In genomic region chr3:177251756-177252155, GRCh38 we compare ENCODE assay signal across 20 cellular contexts. TPM values are rescaled to one million over a fixed set of nuclear protein-coding genes. Genes with fewer than 3 reads are reported as not detected.
DNase-seq lines count a peak whose midpoint lies in the region; ATAC-seq, FAIRE-seq and TF ChIP-seq lines count a peak whose summit lies in the region.
"Had no signal": no experiment of that assay in that cellular context is flagged by ENCODE, and none has a peak within 500 bp of the region (broad histone marks: within the 10 kb centered on the region; RNA-seq: fewer than 3 reads in every experiment).

No MANE protein-coding gene starts in this region.

- TF ChIP-seq CTCF in SU-DHL-6 (IDR thresholded peaks at IDR 0.05; ENCODE audit: insufficient read depth, low read length, poor library complexity, severe bottlenecking) = no peak

- peaks cover 0 to 7% (median 3%) of the 10 kb centered on the region in 11 donors for H3K9me3 Mint-ChIP-seq in naive thymus-derived CD4-positive, alpha-beta T cell
- H3K9me3 Mint-ChIP-seq in activated CD8-positive, alpha-beta T cell treated with anti-CD3 and anti-CD28 coated beads, Interleukin-2, amount 10 ng/mL, durations not matched to agents 7 days and 5 days (ENCODE audit: insufficient read depth) = peaks cover 3% of the 10 kb centered on the region
- no peaks in the 10 kb centered on the region for H3K9me3 Mint-ChIP-seq in stimulated activated effector memory CD8-positive, alpha-beta T cell treated with anti-CD3 and anti-CD28 coated beads, Interleukin-12 subunit alpha, Interleukin-12 subunit beta, amount 100 ng/mL, for 72 hours

- H3F3A ChIP-seq in SU-DHL-6 (ENCODE audit: insufficient read depth) = peaks cover 26% of the 10 kb centered on the region

- H3K27me3 ChIP-seq in Karpas-422 (ENCODE audit: low read length) (no peaks in the 10 kb centered on the region), SU-DHL-6 (ENCODE audit: low read length) (no peaks in the 10 kb centered on the region)
- no peaks in the 10 kb centered on the region for H3K27me3 ChIP-seq in naive thymus-derived CD4-positive, alpha-beta T cell (ENCODE audit: control insufficient read depth in 2 of 2, insufficient read depth in 2 of 2, low read length in 2 of 2)
- H3K27me3 ChIP-seq: esophagus muscularis mucosa, pancreas, SJSA1 had no signal

- no peaks in the 10 kb centered on the region for H3K27me3 Mint-ChIP-seq in naive thymus-derived CD4-positive, alpha-beta T cell
- H3K27me3 Mint-ChIP-seq in activated CD8-positive, alpha-beta T cell treated with anti-CD3 and anti-CD28 coated beads, Interleukin-2, amount 10 ng/mL, durations not matched to agents 7 days and 5 days (ENCODE audit: low read depth) = no peaks in the 10 kb centered on the region

- FAIRE-seq in GM19239 (lab: Jason Lieb, UNC) = peak; percentile 54
- FAIRE-seq: H1, pancreas had no signal

- H3K9ac ChIP-seq in Karpas-422 (ENCODE audit: low read length) (no peak overlapping the region), SU-DHL-6 (ENCODE audit: low read length) (peak overlapping the region; percentile 7; the same call in 1 of the 2 replicates)

- intact Hi-C loops in naive thymus-derived CD4-positive, alpha-beta T cell (cut with micrococcal nuclease) = no loop called here

- CTCF ChIA-PET in naive thymus-derived CD4-positive, alpha-beta T cell (lab: Charles Lee) = interaction anchor here (0.6 kb wide), 1 partner anchor 21 kb away, joined by 3 read pairs; no protein-coding TSS in a partner anchor
- CTCF ChIA-PET in activated CD8-positive, alpha-beta T cell treated with anti-CD3 and anti-CD28 coated beads, Interleukin-2, amount 10 ng/mL, durations not matched to agents 7 days and 5 days (lab: Charles Lee) = no interaction called here

- H3K4me1 Mint-ChIP-seq in naive thymus-derived CD4-positive, alpha-beta T cell = peaks cover 0 to 2% (median 0%) of the 10 kb centered on the region in 7 donors
- H3K4me1 Mint-ChIP-seq in activated CD8-positive, alpha-beta T cell treated with anti-CD3 and anti-CD28 coated beads, Interleukin-2, amount 10 ng/mL, durations not matched to agents 7 days and 5 days (ENCODE audit: low read depth) = no peaks in the 10 kb centered on the region
- H3K4me1 Mint-ChIP-seq in stimulated activated effector memory CD8-positive, alpha-beta T cell treated with anti-CD3 and anti-CD28 coated beads, Interleukin-12 subunit alpha, Interleukin-12 subunit beta, amount 100 ng/mL, for 72 hours = no peaks in the 10 kb centered on the region
- H3K4me1 Mint-ChIP-seq: activated CD4-positive, alpha-beta T cell treated with anti-CD3 and anti-CD28 coated beads, Interleukin-2, amount 10 ng/mL, durations not matched to agents 24 days and 14 days had no signal

- POLR2A ChIA-PET in naive thymus-derived CD4-positive, alpha-beta T cell (lab: Charles Lee) = no interaction called here
- POLR2A ChIA-PET in activated CD8-positive, alpha-beta T cell treated with anti-CD3 and anti-CD28 coated beads, Interleukin-2, amount 10 ng/mL, durations not matched to agents 7 days and 5 days (lab: Charles Lee) = no interaction called here

- H3K9me3 ChIP-seq in Karpas-422 (ENCODE audit: low read length) (no peaks in the 10 kb centered on the region), SU-DHL-6 (ENCODE audit: insufficient read depth, low read length) (peaks cover 8% of the 10 kb centered on the region; the same call in 1 of the 2 replicates)
- H3K9me3 ChIP-seq in naive thymus-derived CD4-positive, alpha-beta T cell (ENCODE audit: control insufficient read depth in 2 of 3, low read length in 3 of 3) = no peaks in the 10 kb centered on the region
- H3K9me3 ChIP-seq: esophagus muscularis mucosa, pancreas, SJSA1 had no signal

- no peaks in the 10 kb centered on the region for H3K79me2 ChIP-seq in Karpas-422 (ENCODE audit: low read length)
- no peaks in the 10 kb centered on the region for H3K79me2 ChIP-seq in SU-DHL-6 (ENCODE audit: insufficient read depth, low read length)

- no peak overlapping the region for H3K4me3 Mint-ChIP-seq in naive thymus-derived CD4-positive, alpha-beta T cell
- no peak overlapping the region for H3K4me3 Mint-ChIP-seq in activated CD8-positive, alpha-beta T cell treated with anti-CD3 and anti-CD28 coated beads, Interleukin-2, amount 10 ng/mL, durations not matched to agents 7 days and 5 days
- no peak overlapping the region for H3K4me3 Mint-ChIP-seq in stimulated activated effector memory CD8-positive, alpha-beta T cell treated with anti-CD3 and anti-CD28 coated beads, Interleukin-12 subunit alpha, Interleukin-12 subunit beta, amount 100 ng/mL, for 72 hours
- H3K4me3 Mint-ChIP-seq: activated CD4-positive, alpha-beta T cell treated with anti-CD3 and anti-CD28 coated beads, Interleukin-2, amount 10 ng/mL, durations not matched to agents 24 days and 14 days; activated naive CD4-positive, alpha-beta T cell treated with anti-CD3 and anti-CD28 coated beads for 36 hours had no signal

- DNase-seq in GM19239 (ENCODE audit: insufficient read length, low spot score) (no peak), Karpas-422 (peak; percentile 45), amniotic stem cell (lab: John Stamatoyannopoulos, UW) (no peak), SW480 (ENCODE audit: low spot score) (no peak)
- no peak for DNase-seq in naive thymus-derived CD4-positive, alpha-beta T cell
- DNase-seq in activated CD8-positive, alpha-beta T cell treated with anti-CD3 and anti-CD28 coated beads, Interleukin-2, amount 10 ng/mL, durations not matched to agents 7 days and 5 days = no peak
- no peak for DNase-seq in stimulated activated effector memory CD8-positive, alpha-beta T cell treated with anti-CD3 and anti-CD28 coated beads, Interleukin-12 subunit alpha, Interleukin-12 subunit beta, amount 100 ng/mL, for 72 hours (ENCODE audit: low spot score in 2 of 2)
- DNase-seq: activated CD4-positive, alpha-beta T cell treated with anti-CD3 and anti-CD28 coated beads, Interleukin-2, amount 10 ng/mL, durations not matched to agents 24 days and 14 days; activated naive CD4-positive, alpha-beta T cell treated with anti-CD3 and anti-CD28 coated beads for 36 hours; Calu3; left ventricle myocardium superior; MM.1S; NCI-H2029; NCI-H510A; pancreas; stimulated activated CD4-positive, alpha-beta T cell treated with anti-CD3 and anti-CD28 coated beads, Interleukin-2, amount 100 ng/mL, for 24 hours had no signal

- H3K36me3 Mint-ChIP-seq in naive thymus-derived CD4-positive, alpha-beta T cell = peaks cover 0 to 3% (median 0%) of the 10 kb centered on the region in 5 donors
- H3K36me3 Mint-ChIP-seq in activated CD8-positive, alpha-beta T cell treated with anti-CD3 and anti-CD28 coated beads, Interleukin-2, amount 10 ng/mL, durations not matched to agents 7 days and 5 days (ENCODE audit: low read depth) = no peaks in the 10 kb centered on the region
- no peaks in the 10 kb centered on the region for H3K36me3 Mint-ChIP-seq in stimulated activated effector memory CD8-positive, alpha-beta T cell treated with anti-CD3 and anti-CD28 coated beads, Interleukin-12 subunit alpha, Interleukin-12 subunit beta, amount 100 ng/mL, for 72 hours

- no peaks in the 10 kb centered on the region for H3K36me3 ChIP-seq in Karpas-422 (ENCODE audit: insufficient read depth, low read length)
- H3K36me3 ChIP-seq in SU-DHL-6 (ENCODE audit: low read length) = no peaks in the 10 kb centered on the region
- no peaks in the 10 kb centered on the region for H3K36me3 ChIP-seq in naive thymus-derived CD4-positive, alpha-beta T cell (ENCODE audit: control insufficient read depth in 2 of 3, insufficient read depth in 3 of 3, low read length in 3 of 3)
- H3K36me3 ChIP-seq: esophagus muscularis mucosa, pancreas, SJSA1 had no signal

- H3K9me2 ChIP-seq in Karpas-422 (replicated peaks; ENCODE audit: insufficient read depth, low read length) (no peaks in the 10 kb centered on the region), SU-DHL-6 (replicated peaks; ENCODE audit: insufficient read depth, low read length) (no peaks in the 10 kb centered on the region)

- peak; percentile 61 for ATAC-seq in naive thymus-derived CD4-positive, alpha-beta T cell
- no peak for ATAC-seq in activated CD8-positive, alpha-beta T cell treated with anti-CD3 and anti-CD28 coated beads, Interleukin-2, amount 10 ng/mL, durations not matched to agents 7 days and 5 days
- ATAC-seq in stimulated activated effector memory CD8-positive, alpha-beta T cell treated with anti-CD3 and anti-CD28 coated beads, Interleukin-12 subunit alpha, Interleukin-12 subunit beta, amount 100 ng/mL, for 72 hours = no peak
- ATAC-seq: left ventricle myocardium superior had no signal

- H3K4me3 ChIP-seq in Karpas-422 (ENCODE audit: low read length) = no peak overlapping the region
- no peak overlapping the region for H3K4me3 ChIP-seq in SU-DHL-6 (ENCODE audit: insufficient read depth, low read length, poor library complexity, severe bottlenecking)
- H3K4me3 ChIP-seq in naive thymus-derived CD4-positive, alpha-beta T cell (ENCODE audit: low read length) = no peak overlapping the region
- H3K4me3 ChIP-seq: esophagus muscularis mucosa, pancreas, SJSA1 had no signal

- H3K27ac Mint-ChIP-seq in naive thymus-derived CD4-positive, alpha-beta T cell = no peak overlapping the region
- no peak overlapping the region for H3K27ac Mint-ChIP-seq in activated CD8-positive, alpha-beta T cell treated with anti-CD3 and anti-CD28 coated beads, Interleukin-2, amount 10 ng/mL, durations not matched to agents 7 days and 5 days
- H3K27ac Mint-ChIP-seq in stimulated activated effector memory CD8-positive, alpha-beta T cell treated with anti-CD3 and anti-CD28 coated beads, Interleukin-12 subunit alpha, Interleukin-12 subunit beta, amount 100 ng/mL, for 72 hours = no peak overlapping the region
- H3K27ac Mint-ChIP-seq: activated CD4-positive, alpha-beta T cell treated with anti-CD3 and anti-CD28 coated beads, Interleukin-2, amount 10 ng/mL, durations not matched to agents 24 days and 14 days; activated naive CD4-positive, alpha-beta T cell treated with anti-CD3 and anti-CD28 coated beads for 36 hours had no signal

- H3K4me1 ChIP-seq in Karpas-422 (ENCODE audit: low read length) = peaks cover 12% of the 10 kb centered on the region
- no peaks in the 10 kb centered on the region for H3K4me1 ChIP-seq in naive thymus-derived CD4-positive, alpha-beta T cell (ENCODE audit: control insufficient read depth in 2 of 2, insufficient read depth in 2 of 2, low read length in 2 of 2)
- H3K4me1 ChIP-seq: esophagus muscularis mucosa, pancreas, SJSA1 had no signal

- no peak overlapping the region for H3K4me2 ChIP-seq in Karpas-422 (ENCODE audit: low read depth, low read length, poor library complexity, severe bottlenecking)
- peak overlapping the region; percentile 39 for H3K4me2 ChIP-seq in SU-DHL-6 (ENCODE audit: low read depth, low read length, poor library complexity, severe bottlenecking)

- H3K27ac ChIP-seq in Karpas-422 (ENCODE audit: low read length) = no peak overlapping the region
- H3K27ac ChIP-seq in SU-DHL-6 (ENCODE audit: low read depth, low read length) = peak overlapping the region; percentile 58
- H3K27ac ChIP-seq in naive thymus-derived CD4-positive, alpha-beta T cell (ENCODE audit: low read depth, low read length) = no peak overlapping the region
- H3K27ac ChIP-seq: esophagus muscularis mucosa, pancreas, SJSA1 had no signal

- H4K20me1 ChIP-seq in Karpas-422 (ENCODE audit: insufficient read depth, low read depth, low read length) (no peaks in the 10 kb centered on the region), SU-DHL-6 (ENCODE audit: low read depth, low read length) (no peaks in the 10 kb centered on the region)

- H2AFZ ChIP-seq in Karpas-422 (ENCODE audit: low read length) (no peak overlapping the region), SU-DHL-6 (ENCODE audit: low read depth, low read length, severe bottlenecking) (peak overlapping the region; percentile 5)

RNA-seq across cellular contexts. Expression of gene TBL1XR1, which starts 54.5 kb away (rescaled TPM):
- total RNA-seq in Karpas-422 (2014; rRNA removed; shearing (Covaris generic); ENCODE audit: low replicate concordance) = 67.6 and 81.0 TPM in 2 replicates
- total RNA-seq in naive thymus-derived CD4-positive, alpha-beta T cell = 100 to 1,000 TPM in 4 of 5 experiments, 10 to 100 TPM in 1; 98.9 to 173 (median 133) TPM
- polyA plus RNA-seq in naive thymus-derived CD4-positive, alpha-beta T cell = 10 to 100 TPM; 20.8 to 25.5 TPM
- total RNA-seq in activated CD8-positive, alpha-beta T cell treated with anti-CD3 and anti-CD28 coated beads, Interleukin-2, amount 10 ng/mL, durations not matched to agents 7 days and 5 days = 100 to 1,000 TPM; 165 to 166 TPM
